ENCODE assay signal across 8 cellular contexts in genomic region chr17:47188266-47188665, GRCh38. TPM values are rescaled to one million over a fixed set of nuclear protein-coding genes. Genes with fewer than 3 reads are reported as not detected.
DNase-seq lines count a peak whose midpoint lies in the region; ATAC-seq and TF ChIP-seq lines count a peak whose summit lies in the region.

No MANE protein-coding gene starts in this region.

- peaks cover 34% of the 10 kb centered on the region for H3K4me1 Mint-ChIP-seq in activated naive CD4-positive, alpha-beta T cell treated with anti-CD3 and anti-CD28 coated beads for 36 hours (ENCODE audit: low read depth)

- no peak for ATAC-seq in GM21723 (IDR thresholded peaks at IDR 0.05; ENCODE audit: unreplicated experiment)

- H3K27ac Mint-ChIP-seq in activated naive CD4-positive, alpha-beta T cell treated with anti-CD3 and anti-CD28 coated beads for 36 hours: peak overlapping the region; percentile 91

- peak overlapping the region; percentile 91 for H3K27ac ChIP-seq in colonic mucosa
- H3K27ac ChIP-seq in uterus: peak overlapping the region; percentile 94 to 96

- H3K4me3 Mint-ChIP-seq in activated naive CD4-positive, alpha-beta T cell treated with anti-CD3 and anti-CD28 coated beads for 36 hours: peak overlapping the region; percentile 84

- CTCF ChIA-PET in activated naive CD4-positive, alpha-beta T cell treated with anti-CD3 and anti-CD28 coated beads for 36 hours (lab: Charles Lee): interaction anchor here (0.5 to 1.1 kb wide), 3 partner anchors 12 to 758 kb away, joined by 3 to 5 read pairs (median 3); no protein-coding TSS in a partner anchor

- H3K36me3 ChIP-seq in colonic mucosa (no peaks in the 10 kb centered on the region), uterus (no peaks in the 10 kb centered on the region)

- H3K4me1 ChIP-seq in colonic mucosa (peaks cover 10% of the 10 kb centered on the region), uterus (peaks cover 0 to 21% of the 10 kb centered on the region in 2 donors)

- no peak for TF ChIP-seq CTCF in colonic mucosa (IDR thresholded peaks at IDR 0.05)
- no peak for TF ChIP-seq CTCF in uterus (IDR thresholded peaks at IDR 0.05)

- no peaks in the 10 kb centered on the region for H3K9me3 Mint-ChIP-seq in activated naive CD4-positive, alpha-beta T cell treated with anti-CD3 and anti-CD28 coated beads for 36 hours

- intact Hi-C loops in activated naive CD4-positive, alpha-beta T cell treated with anti-CD3 and anti-CD28 coated beads for 36 hours (cut with micrococcal nuclease): loop anchor here (10.0 kb wide), 2 partner anchors 63 to 263 kb away; partner anchors contain the start of gene GOSR2
- intact Hi-C loops in colonic mucosa (cut with DNase I) (no loop called here), uterus (cut with DNase I; ENCODE audit: low total_unique reads) (no loop called here)

- peaks cover 10% of the 10 kb centered on the region for H3K36me3 Mint-ChIP-seq in activated naive CD4-positive, alpha-beta T cell treated with anti-CD3 and anti-CD28 coated beads for 36 hours (ENCODE audit: low read depth)

- peak overlapping the region; percentile 60 for H3K4me3 ChIP-seq in colonic mucosa
- peak overlapping the region; percentile 86 to 89 for H3K4me3 ChIP-seq in uterus

- no peaks in the 10 kb centered on the region for H3K27me3 Mint-ChIP-seq in activated naive CD4-positive, alpha-beta T cell treated with anti-CD3 and anti-CD28 coated beads for 36 hours (ENCODE audit: low read depth)

- H3K9ac ChIP-seq in colonic mucosa (ENCODE audit: low read depth in 2 of 2, low read length in 2 of 2): peak overlapping the region; percentile 80 to 99

- H3K27me3 ChIP-seq in colonic mucosa (no peaks in the 10 kb centered on the region), uterus (no peaks in the 10 kb centered on the region)

- TF ChIP-seq POLR2A in uterus (IDR thresholded peaks at IDR 0.05): no peak

- DNase-seq in activated naive CD4-positive, alpha-beta T cell treated with anti-CD3 and anti-CD28 coated beads for 36 hours: peak; percentile 44
- no peak for DNase-seq in activated naive CD4-positive, alpha-beta T cell (lab: John Stamatoyannopoulos, UW)
- no peak for DNase-seq in colonic mucosa
- DNase-seq in medulla oblongata (ENCODE audit: extremely low spot score): peak; percentile 45
- no peak for DNase-seq in uterus
- DNase-seq in NCI-H2227 treated with DMSO at 0.1 percent for 48 hours (lab: John Stamatoyannopoulos, UW): no peak

- H3K9me3 ChIP-seq in colonic mucosa (no peaks in the 10 kb centered on the region), uterus (no peaks in the 10 kb centered on the region)

TF ChIP-seq in PFSK-1, 5 proteins besides CTCF, POLR2A, EP300 and RAD21:
- TF ChIP-seq TAF1 (IDR thresholded peaks at IDR 0.05; ENCODE audit: borderline replicate concordance, insufficient read depth, low read length): no peak
- TF ChIP-seq SIN3A (IDR thresholded peaks at IDR 0.05; ENCODE audit: borderline replicate concordance, insufficient read depth, low read length): peak; percentile 43; the same call in 1 of the 2 replicates
TF ChIP-seq in PFSK-1: peak in this region for 1.

RNA-seq across cellular contexts. Expression of gene CDC27, which starts 0.8 kb away (rescaled TPM):
- total RNA-seq in activated naive CD4-positive, alpha-beta T cell treated with anti-CD3 and anti-CD28 coated beads for 36 hours: 100 to 1,000 TPM; 105 to 117 TPM
- polyA plus RNA-seq in PFSK-1 (2012; ENCODE audit: insufficient read length, low read depth): 47.8 TPM
- total RNA-seq in colonic mucosa (10 to 100 TPM; 60.4 to 65.5 TPM), uterus (100 to 1,000 TPM in 3 of 4 donors, 10 to 100 TPM in 1; 87.1 to 129 (median 108) TPM)

RNA-seq across cellular contexts. Expression of gene MYL4, which starts 20.9 kb away (rescaled TPM):
- not detected for total RNA-seq in activated naive CD4-positive, alpha-beta T cell treated with anti-CD3 and anti-CD28 coated beads for 36 hours
- polyA plus RNA-seq in PFSK-1 (2012; ENCODE audit: insufficient read length, low read depth): not detected
- total RNA-seq in colonic mucosa: under 1 TPM; 0.59 to 0.69 TPM
- 1 to 10 TPM in 1 of 4 donors, not detected in 3; 3.2 TPM for total RNA-seq in uterus

Comparison
In these comparisons a context has a peak if more than half of its experiments do, and no peak if none do; other contexts are left out.
1. DNase-seq: peak in activated naive CD4-positive, alpha-beta T cell treated with anti-CD3 and anti-CD28 coated beads for 36 hours (single experiment) and medulla oblongata (single experiment); none in activated naive CD4-positive, alpha-beta T cell (0 of 4), colonic mucosa (single experiment), uterus (0 of 2) and NCI-H2227 treated with DMSO at 0.1 percent for 48 hours (single experiment).